In the genomic region with DNA sequence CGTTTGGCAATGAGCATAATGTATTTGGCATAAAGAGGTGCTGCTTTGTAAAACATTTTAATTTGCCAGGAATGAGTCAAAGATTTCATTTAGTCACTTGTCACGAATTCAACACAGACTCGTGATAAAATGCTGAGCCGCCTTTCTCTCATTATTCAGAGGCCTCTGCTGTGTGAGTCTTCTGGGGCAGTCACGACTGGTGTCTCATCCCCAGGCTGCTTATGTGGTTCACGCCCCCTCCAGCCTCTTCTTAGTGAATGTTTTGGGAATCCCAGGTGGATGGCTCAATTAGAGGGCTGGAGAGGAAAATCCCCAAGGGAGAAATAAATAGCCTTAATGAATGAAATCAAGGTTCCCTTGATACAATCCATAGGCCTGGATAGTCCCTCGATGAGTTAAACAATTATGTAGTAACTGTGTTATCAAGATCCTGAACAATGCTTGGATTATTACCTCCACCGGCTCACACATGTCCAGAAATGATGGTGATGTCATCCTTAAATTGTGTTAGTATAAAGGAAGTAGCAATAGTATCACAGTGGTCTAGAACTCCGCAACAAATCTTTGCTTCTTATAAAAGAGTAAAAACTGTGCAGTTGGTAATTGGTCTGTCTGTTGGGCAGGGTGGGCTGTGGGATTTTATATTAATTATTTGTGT, we compare ENCODE assay signal across 22 cellular contexts.
"Had no signal": no experiment of that assay in that cellular context is flagged by ENCODE, and none has a peak within 500 bp of the region (broad histone marks: within the 10 kb centered on the region; RNA-seq: fewer than 3 reads in every experiment).

No MANE protein-coding gene starts in this region.

- H3K9me3 ChIP-seq: heart left ventricle, mucosa of descending colon, neutrophil, sigmoid colon, thoracic aorta, transverse colon had no signal

- H3K27ac ChIP-seq: coronary artery, heart left ventricle, neutrophil, sigmoid colon, skin epidermis, thoracic aorta, transverse colon had no signal

- DNase-seq: effector CD4-positive, alpha-beta T cell; endodermal cell; erythroblast; foreskin melanocyte; heart left ventricle; hypothalamus; kidney glomerular epithelial cell; mammary epithelial cell; mucosa of descending colon; naive thymus-derived CD8-positive, alpha-beta T cell; posterior cingulate gyrus; sigmoid colon; stimulated activated CD4-positive, alpha-beta T cell treated with anti-CD3 and anti-CD28 coated beads, Interleukin-2, amount 100 ng/mL, for 24 hours; stimulated activated CD4-positive, alpha-beta T cell treated with anti-CD3 and anti-CD28 coated beads, Interleukin-4, amount 100 ng/mL, for 4 hours; stimulated activated naive B cell treated with anti-CD40 and anti-IgM and Interleukin-4, amounts not matched to agents 10 μg/mL and 1 μg/mL and 100 μg/mL, for 72 hours; stimulated activated naive CD8-positive, alpha-beta T cell treated with anti-CD3 and anti-CD28 coated beads, Interleukin-15, amount 100 ng/mL, for 72 hours; substantia nigra; transverse colon had no signal

- H3K27me3 ChIP-seq: neutrophil, sigmoid colon, transverse colon had no signal

- H3K4me3 ChIP-seq: coronary artery, heart left ventricle, mucosa of descending colon, sigmoid colon, skin epidermis, thoracic aorta, transverse colon had no signal

- ATAC-seq: heart left ventricle; mucosa of descending colon; naive thymus-derived CD8-positive, alpha-beta T cell; stimulated activated naive B cell treated with anti-CD40 and anti-IgM and Interleukin-4, amounts not matched to agents 10 μg/mL and 1 μg/mL and 100 μg/mL, for 72 hours; stimulated activated naive CD8-positive, alpha-beta T cell treated with anti-CD3 and anti-CD28 coated beads, Interleukin-15, amount 100 ng/mL, for 72 hours had no signal

- H3K4me1 ChIP-seq: heart left ventricle, sigmoid colon, transverse colon had no signal

- H3K36me3 ChIP-seq: heart left ventricle, neutrophil, sigmoid colon, thoracic aorta, transverse colon had no signal
